In genomic region chr9:134643306-134643705, GRCh38 we compare ENCODE assay signal across 10 cellular contexts. TPM values are rescaled to one million over a fixed set of nuclear protein-coding genes. Genes with fewer than 3 reads are reported as not detected.
A peak's percentile ranks its signal among the peaks of the same experiment; 100 is the strongest.
DNase-seq lines count a peak whose midpoint lies in the region; ATAC-seq lines count a peak whose summit lies in the region.
"Had no signal": no experiment of that assay in that cellular context is flagged by ENCODE, and none has a peak within 500 bp of the region (broad histone marks: within the 10 kb centered on the region; RNA-seq: fewer than 3 reads in every experiment).

No MANE protein-coding gene starts in this region.

- H3K9me3 ChIP-seq in GM23248 (ENCODE audit: low read depth), result no peaks in the 10 kb centered on the region
- H3K9me3 ChIP-seq in adipocyte (ENCODE audit: control insufficient read depth, low read length), result no peaks in the 10 kb centered on the region
- no peaks in the 10 kb centered on the region for H3K9me3 ChIP-seq in iPS-20b (ENCODE audit: insufficient read depth, low read depth, low read length)

- H3F3A ChIP-seq in GM23248 (ENCODE audit: insufficient read depth), result peaks cover 41% of the 10 kb centered on the region

- DNase-seq in GM23248 (peak; percentile 79), adipocyte (ENCODE audit: low read depth) (peak; percentile 60), CD1c-positive myeloid dendritic cell (ENCODE audit: extremely low spot score) (no peak)
- no peak for DNase-seq in stimulated activated effector memory CD8-positive, alpha-beta T cell treated with anti-CD3 and anti-CD28 coated beads, Interleukin-12 subunit alpha, Interleukin-12 subunit beta, amount 100 ng/mL, for 72 hours (ENCODE audit: low spot score in 2 of 2)
- DNase-seq in activated CD8-positive, alpha-beta memory T cell treated with anti-CD3 and anti-CD28 coated beads, Interleukin-2, amount 50 U/mL, for 48 hours, result no peak
- DNase-seq in stimulated activated naive CD8-positive, alpha-beta T cell treated with anti-CD3 and anti-CD28 coated beads, Interleukin-15, amount 100 ng/mL, for 72 hours, result no peak
- DNase-seq: KBM-7 had no signal

- WGBS in GM23248 (ENCODE audit: low coverage in 1 of 2, low lambda C conversion rate in 2 of 2, missing lambda C conversion rate in 2 of 2), 2 experiments, result 0 to 1% methylated on average over 11 to 12 of the region's 12 CpGs

- H3K27ac ChIP-seq in GM23248 (peak overlapping the region; percentile 94), iPS-20b (ENCODE audit: low read length) (no peak overlapping the region)

- H3K36me3 Mint-ChIP-seq in stimulated activated effector memory CD8-positive, alpha-beta T cell treated with anti-CD3 and anti-CD28 coated beads, Interleukin-12 subunit alpha, Interleukin-12 subunit beta, amount 100 ng/mL, for 72 hours, result no peaks in the 10 kb centered on the region

- H3K27me3 ChIP-seq in GM23248 (replicated peaks; ENCODE audit: insufficient read depth), result no peaks in the 10 kb centered on the region
- no peaks in the 10 kb centered on the region for H3K27me3 ChIP-seq in adipocyte (replicated peaks; ENCODE audit: control insufficient read depth, insufficient read depth, low read length)
- H3K27me3 ChIP-seq in iPS-20b (ENCODE audit: insufficient read depth, low read length), result peaks cover 17% of the 10 kb centered on the region

- H3K4me3 Mint-ChIP-seq in stimulated activated effector memory CD8-positive, alpha-beta T cell treated with anti-CD3 and anti-CD28 coated beads, Interleukin-12 subunit alpha, Interleukin-12 subunit beta, amount 100 ng/mL, for 72 hours, result peak overlapping the region; percentile 59
- no peak overlapping the region for H3K4me3 Mint-ChIP-seq in stimulated activated naive CD8-positive, alpha-beta T cell treated with anti-CD3 and anti-CD28 coated beads, Interleukin-15, amount 100 ng/mL, for 72 hours

- no peak overlapping the region for H3K27ac Mint-ChIP-seq in stimulated activated effector memory CD8-positive, alpha-beta T cell treated with anti-CD3 and anti-CD28 coated beads, Interleukin-12 subunit alpha, Interleukin-12 subunit beta, amount 100 ng/mL, for 72 hours
- H3K27ac Mint-ChIP-seq in stimulated activated naive CD8-positive, alpha-beta T cell treated with anti-CD3 and anti-CD28 coated beads, Interleukin-15, amount 100 ng/mL, for 72 hours, result no peak overlapping the region

- no peak for ATAC-seq in stimulated activated effector memory CD8-positive, alpha-beta T cell treated with anti-CD3 and anti-CD28 coated beads, Interleukin-12 subunit alpha, Interleukin-12 subunit beta, amount 100 ng/mL, for 72 hours
- ATAC-seq in GM21576 (IDR thresholded peaks at IDR 0.05; ENCODE audit: unreplicated experiment), result no peak
- ATAC-seq in stimulated activated naive CD8-positive, alpha-beta T cell treated with anti-CD3 and anti-CD28 coated beads, Interleukin-15, amount 100 ng/mL, for 72 hours, result no peak

- no peaks in the 10 kb centered on the region for H3K9me2 ChIP-seq in GM23248 (ENCODE audit: insufficient read depth)

- in situ Hi-C loops in GM23248 (cut with MboI), result no loop called here

- H3K36me3 ChIP-seq in GM23248 (ENCODE audit: low read depth) (no peaks in the 10 kb centered on the region), adipocyte (ENCODE audit: control insufficient read depth, insufficient read depth, low read length, severe bottlenecking) (peaks cover 6% of the 10 kb centered on the region), iPS-20b (ENCODE audit: insufficient read depth, low read depth, low read length) (no peaks in the 10 kb centered on the region)

- peaks cover 12% of the 10 kb centered on the region; the same call in 1 of the 2 replicates for H4K20me1 ChIP-seq in GM23248 (ENCODE audit: insufficient read depth)

- H3K4me1 ChIP-seq in GM23248 (ENCODE audit: insufficient read depth), result peaks cover 36% of the 10 kb centered on the region
- H3K4me1 ChIP-seq in adipocyte (ENCODE audit: control insufficient read depth, insufficient read depth, low read length), result peaks cover 46% of the 10 kb centered on the region
- peaks cover 7% of the 10 kb centered on the region; the same call in 1 of the 2 replicates for H3K4me1 ChIP-seq in iPS-20b (ENCODE audit: insufficient read depth, low read length)

- peaks cover 47% of the 10 kb centered on the region for H3K27me3 Mint-ChIP-seq in stimulated activated naive CD8-positive, alpha-beta T cell treated with anti-CD3 and anti-CD28 coated beads, Interleukin-15, amount 100 ng/mL, for 72 hours

- H3K4me3 ChIP-seq in GM23248 (peak overlapping the region; percentile 100), adipocyte (ENCODE audit: low read length) (peak overlapping the region; percentile 98), iPS-20b (ENCODE audit: low read length) (peak overlapping the region; percentile 61; the same call in 1 of the 2 replicates)

- no peaks in the 10 kb centered on the region for H3K9me3 Mint-ChIP-seq in stimulated activated effector memory CD8-positive, alpha-beta T cell treated with anti-CD3 and anti-CD28 coated beads, Interleukin-12 subunit alpha, Interleukin-12 subunit beta, amount 100 ng/mL, for 72 hours
- H3K9me3 Mint-ChIP-seq in stimulated activated naive CD8-positive, alpha-beta T cell treated with anti-CD3 and anti-CD28 coated beads, Interleukin-15, amount 100 ng/mL, for 72 hours, result no peaks in the 10 kb centered on the region

- H3K79me2 ChIP-seq in GM23248 (ENCODE audit: insufficient read depth), result peaks cover 57% of the 10 kb centered on the region

- H2AFZ ChIP-seq in GM23248, result no peak overlapping the region

- peaks cover 38% of the 10 kb centered on the region for H3K4me1 Mint-ChIP-seq in stimulated activated effector memory CD8-positive, alpha-beta T cell treated with anti-CD3 and anti-CD28 coated beads, Interleukin-12 subunit alpha, Interleukin-12 subunit beta, amount 100 ng/mL, for 72 hours
- H3K4me1 Mint-ChIP-seq in stimulated activated naive CD8-positive, alpha-beta T cell treated with anti-CD3 and anti-CD28 coated beads, Interleukin-15, amount 100 ng/mL, for 72 hours, result no peaks in the 10 kb centered on the region

- H3K4me2 ChIP-seq in GM23248 (ENCODE audit: unreplicated experiment), result peak overlapping the region; percentile 93

- H3K9ac ChIP-seq in GM23248, result peak overlapping the region; percentile 97
- peak overlapping the region; percentile 97 for H3K9ac ChIP-seq in adipocyte (ENCODE audit: low read length)
- no peak overlapping the region; the same call in 1 of the 2 replicates for H3K9ac ChIP-seq in iPS-20b (ENCODE audit: low read depth, low read length)

RNA-seq across cellular contexts. Expression of gene COL5A1, which starts 1.7 kb away (rescaled TPM):
- 812 and 897 TPM in 2 replicates for total RNA-seq in GM23248 (2014; rRNA removed; shearing (Covaris generic))
- 206 and 211 TPM in 2 replicates for polyA plus RNA-seq in GM23248 (2016; fragmentation: Nextera tagmentation; extraction: Ambion mirVana)
- total RNA-seq: activated CD8-positive, alpha-beta memory T cell treated with anti-CD3 and anti-CD28 coated beads for 36 hours had no signal

Comparison
In these comparisons a context has a peak if more than half of its experiments do, and no peak if none do; other contexts are left out.
1. DNase-seq: peak in GM23248 (single experiment) and adipocyte (single experiment); none in stimulated activated effector memory CD8-positive, alpha-beta T cell treated with anti-CD3 and anti-CD28 coated beads, Interleukin-12 subunit alpha, Interleukin-12 subunit beta, amount 100 ng/mL, for 72 hours (0 of 2), CD1c-positive myeloid dendritic cell (single experiment), activated CD8-positive, alpha-beta memory T cell treated with anti-CD3 and anti-CD28 coated beads, Interleukin-2, amount 50 U/mL, for 48 hours (single experiment) and stimulated activated naive CD8-positive, alpha-beta T cell treated with anti-CD3 and anti-CD28 coated beads, Interleukin-15, amount 100 ng/mL, for 72 hours (0 of 2).
2. Peak in every context shown above with its lines, with median percentiles within 50 percentile points of each other: H3K4me3 ChIP-seq.